Comparison of ENCODE assay signal across 27 cellular contexts in genomic region chr5:135850671-135851070, GRCh38. TPM values are rescaled to one million over a fixed set of nuclear protein-coding genes. Genes with fewer than 3 reads are reported as not detected.
A peak's percentile ranks its signal among the peaks of the same experiment; 100 is the strongest.
DNase-seq lines count a peak whose midpoint lies in the region; ATAC-seq and TF ChIP-seq lines count a peak whose summit lies in the region.
"Had no signal": no experiment of that assay in that cellular context is flagged by ENCODE, and none has a peak within 500 bp of the region (broad histone marks: within the 10 kb centered on the region; RNA-seq: fewer than 3 reads in every experiment).

No MANE protein-coding gene starts in this region.

- H3K36me3 ChIP-seq in endodermal cell (ENCODE audit: control insufficient read depth, insufficient read depth, low read length) (no peaks in the 10 kb centered on the region), tibial nerve (no peaks in the 10 kb centered on the region), mucosa of descending colon (ENCODE audit: low read depth) (no peaks in the 10 kb centered on the region)
- H3K36me3 ChIP-seq: BE2C; BLaER1 treated with 17β-estradiol and CSF1 and Interleukin-3, amounts not matched to agents 10 nM and 100 nM had no signal

- no peak overlapping the region for H3K4me3 Mint-ChIP-seq in endodermal cell
- H3K4me3 Mint-ChIP-seq: CD14-positive monocyte; CD4-positive, alpha-beta memory T cell; GM23338; H9; HFFc6 had no signal

- no peaks in the 10 kb centered on the region for H3K4me1 Mint-ChIP-seq in endodermal cell
- H3K4me1 Mint-ChIP-seq: CD14-positive monocyte; CD4-positive, alpha-beta memory T cell; GM23338; H9 had no signal

- ATAC-seq in left cardiac atrium (no peak), esophagus mucosa (no peak), mucosa of descending colon (no peak)
- ATAC-seq: GM23338, HCT116 had no signal

- intact Hi-C loops in cardiac septum (cut with DNase I) (no loop called here), left cardiac atrium (cut with DNase I) (no loop called here), mucosa of descending colon (cut with DNase I, micrococcal nuclease) (no loop called here)

- H3K27ac ChIP-seq in endodermal cell (ENCODE audit: low read depth, low read length) = no peak overlapping the region
- H3K27ac ChIP-seq in tibial nerve = peak overlapping the region in 3 of 4 donors; percentile 25 to 78 (median 77)
- H3K27ac ChIP-seq: 22Rv1; BLaER1 treated with 17β-estradiol and CSF1 and Interleukin-3, amounts not matched to agents 10 nM and 100 nM had no signal

- H3K9me3 Mint-ChIP-seq in endodermal cell = no peaks in the 10 kb centered on the region
- H3K9me3 Mint-ChIP-seq: CD4-positive, alpha-beta memory T cell; GM23338; HFFc6 had no signal

- H3K27me3 Mint-ChIP-seq in endodermal cell (ENCODE audit: insufficient read depth) = peaks cover 2% of the 10 kb centered on the region

- H3K36me3 Mint-ChIP-seq in endodermal cell (ENCODE audit: low read depth) = peaks cover 17% of the 10 kb centered on the region
- H3K36me3 Mint-ChIP-seq: CD14-positive monocyte; CD4-positive, alpha-beta memory T cell had no signal

- H3K4me3 ChIP-seq in endodermal cell (ENCODE audit: low read length) = no peak overlapping the region
- H3K4me3 ChIP-seq in tibial nerve = no peak overlapping the region
- no peak overlapping the region for H3K4me3 ChIP-seq in mucosa of descending colon
- H3K4me3 ChIP-seq: BLaER1 treated with 17β-estradiol and CSF1 and Interleukin-3, amounts not matched to agents 10 nM and 100 nM; GM23338 had no signal

- no peak for TF ChIP-seq CTCF in endodermal cell (conservative IDR thresholded peaks at IDR 0.05)
- TF ChIP-seq CTCF in tibial nerve (IDR thresholded peaks at IDR 0.05) = no peak
- TF ChIP-seq CTCF in mucosa of descending colon (IDR thresholded peaks at IDR 0.05) = no peak

- TF ChIP-seq POLR2A in tibial nerve (IDR thresholded peaks at IDR 0.05) = no peak

- TF ChIP-seq EP300 in tibial nerve (IDR thresholded peaks at IDR 0.05) = no peak

- H3K9me3 ChIP-seq in endodermal cell (ENCODE audit: control insufficient read depth, low read length) (peaks cover 17% of the 10 kb centered on the region), tibial nerve (peaks cover 0 to 13% (median 0%) of the 10 kb centered on the region in 4 donors), mucosa of descending colon (no peaks in the 10 kb centered on the region)
- H3K9me3 ChIP-seq: BE2C had no signal

- H3K9ac ChIP-seq in endodermal cell (ENCODE audit: extremely low read depth, low read length, poor library complexity, severe bottlenecking) = no peak overlapping the region
- H3K9ac ChIP-seq: BLaER1 treated with 17β-estradiol and CSF1 and Interleukin-3, amounts not matched to agents 10 nM and 100 nM had no signal

- DNase-seq in cardiac septum (ENCODE audit: low spot score) = peak; percentile 50
- no peak for DNase-seq in left cardiac atrium
- DNase-seq in endodermal cell = peak; percentile 20
- peak; percentile 59 for DNase-seq in mesenteric fat pad (ENCODE audit: low spot score)
- DNase-seq in tibial nerve (ENCODE audit: low spot score in 2 of 2) = no peak
- no peak for DNase-seq in mucosa of descending colon
- no peak for DNase-seq in HT-29 (ENCODE audit: low spot score)
- DNase-seq: AML-193; BE2C; Calu3; CD4-positive, alpha-beta memory T cell; COR-L47; DMS53; DMS79 treated with DMSO at 0.1 percent for 48 hours; GF-D8; H9; HFFc6 had no signal

- H3K27me3 ChIP-seq in endodermal cell (ENCODE audit: control insufficient read depth, insufficient read depth, low read length, poor library complexity, severe bottlenecking) = no peaks in the 10 kb centered on the region
- no peaks in the 10 kb centered on the region for H3K27me3 ChIP-seq in tibial nerve
- H3K27me3 ChIP-seq: BE2C; BLaER1 treated with 17β-estradiol and CSF1 and Interleukin-3, amounts not matched to agents 10 nM and 100 nM had no signal

- H3K27ac Mint-ChIP-seq in endodermal cell = no peak overlapping the region
- H3K27ac Mint-ChIP-seq: CD4-positive, alpha-beta memory T cell; GM23338; H9; HFFc6 had no signal

- WGBS in endodermal cell (ENCODE audit: insufficient coverage in 1 of 2, insufficient read length in 1 of 2), 2 experiments = 92% methylated on average over 6 of the region's 6 CpGs
- 88 to 93% methylated on average over 6 of the region's 6 CpGs for WGBS in tibial nerve, 2 donors

- H3K4me1 ChIP-seq in endodermal cell (ENCODE audit: control insufficient read depth, insufficient read depth, low read length) (no peaks in the 10 kb centered on the region), tibial nerve (no peaks in the 10 kb centered on the region), mucosa of descending colon (ENCODE audit: low read depth) (peaks cover 4% of the 10 kb centered on the region)
- H3K4me1 ChIP-seq: BE2C; BLaER1 treated with 17β-estradiol and CSF1 and Interleukin-3, amounts not matched to agents 10 nM and 100 nM had no signal

RNA-seq across cellular contexts. Expression of gene SLC25A48, which starts 16.2 kb away (rescaled TPM):
- total RNA-seq in cardiac septum (not detected), left cardiac atrium (under 1 TPM in 1 of 2 donors, not detected in 1; 0.76 TPM), endodermal cell (1 to 10 TPM; 2.5 to 5.9 TPM), mesenteric fat pad (not detected), tibial nerve (10 to 100 TPM; 59.4 to 91.2 (median 72.1) TPM), esophagus mucosa (0.32 TPM), mucosa of descending colon (1 to 10 TPM; 2.2 to 4.5 (median 3.3) TPM)
- 1.6 TPM for polyA plus RNA-seq in endodermal cell (2013, experiment 1 of 2)
- 0.79 TPM for polyA plus RNA-seq in endodermal cell (2013, experiment 2 of 2)
- total RNA-seq in HT-29 (2014; rRNA removed; shearing (Covaris generic)) = not detected in 2 replicates
- total RNA-seq: Calu3; CD4-positive, alpha-beta memory T cell; Daoy; G401; H4; HFFc6 had no signal
- polyA plus RNA-seq: AG04450; CD14-positive monocyte; CD4-positive, alpha-beta memory T cell had no signal

RNA-seq across cellular contexts. Expression of gene IL9, which starts 45.0 kb away (rescaled TPM):
- total RNA-seq in cardiac septum (not detected), left cardiac atrium (not detected), endodermal cell (not detected), mesenteric fat pad (not detected), tibial nerve (not detected), esophagus mucosa (not detected), mucosa of descending colon (not detected)
- polyA plus RNA-seq in endodermal cell (2013, experiment 1 of 2) = not detected
- not detected for polyA plus RNA-seq in endodermal cell (2013, experiment 2 of 2)
- total RNA-seq in HT-29 (2014; rRNA removed; shearing (Covaris generic)) = not detected in 2 replicates
- total RNA-seq: Calu3; CD4-positive, alpha-beta memory T cell; Daoy; G401; GM23338; H4; H9; HFFc6 had no signal
- polyA plus RNA-seq: AG04450; CD14-positive monocyte; CD4-positive, alpha-beta memory T cell; GM23338 had no signal

Comparison
In these comparisons a context has a peak if more than half of its experiments do, and no peak if none do; other contexts are left out.
1. DNase-seq: peak in cardiac septum (single experiment), endodermal cell (single experiment) and mesenteric fat pad (single experiment); none in left cardiac atrium (single experiment), tibial nerve (0 of 2), mucosa of descending colon (0 of 3) and HT-29 (single experiment).
2. RNA of gene SLC25A48, which starts 16.2 kb away (total RNA-seq): 59.4 to 91.2 TPM in tibial nerve; 2.5 to 5.9 TPM in endodermal cell, 2.2 to 4.5 TPM in mucosa of descending colon, 0.76 TPM in left cardiac atrium, 0.32 TPM in esophagus mucosa (single experiment), not detected in cardiac septum (single experiment), not detected in mesenteric fat pad (single experiment) and not detected in HT-29; every median in the first group is over 4 times any median in the second.